8 cellular contexts compared by ENCODE assay signal in the genomic region with DNA sequence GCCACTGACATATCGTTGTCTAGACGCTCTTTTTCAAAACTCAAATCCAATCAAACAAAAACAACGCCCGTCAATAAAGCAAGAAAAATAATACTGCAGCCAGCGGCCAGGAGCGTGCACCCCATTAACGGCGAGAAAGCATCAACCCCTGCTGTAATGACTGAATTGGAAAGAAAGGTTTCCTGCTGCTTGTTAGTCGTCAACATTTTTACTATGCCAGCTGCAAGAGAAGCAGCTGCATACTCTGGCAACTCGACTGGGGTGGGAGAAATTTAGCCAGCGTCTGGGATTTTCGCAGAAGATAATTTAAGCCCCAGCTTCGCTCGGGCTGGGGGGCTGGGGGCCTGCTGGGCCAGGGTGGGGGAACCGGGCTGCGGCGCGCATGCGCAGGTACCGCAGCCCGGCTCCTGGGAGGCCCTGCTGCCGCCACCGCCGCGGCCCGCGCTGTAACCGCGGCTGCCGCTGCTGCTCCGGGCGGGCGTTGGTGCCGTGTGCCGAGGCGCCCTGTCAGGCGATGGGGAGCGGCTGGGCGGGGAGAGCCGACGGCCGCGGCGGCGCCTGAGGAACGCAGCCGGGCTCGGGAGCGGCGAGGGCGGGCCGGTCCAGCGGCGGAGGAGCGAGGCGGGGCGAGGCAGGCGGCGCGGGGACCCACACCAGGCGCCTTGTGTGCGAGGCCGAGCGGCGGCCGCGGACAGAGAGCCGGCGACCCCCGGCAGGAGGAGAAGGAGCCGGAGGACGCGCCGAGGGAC. TPM values are rescaled to one million over a fixed set of nuclear protein-coding genes. Genes with fewer than 3 reads are reported as not detected.
DNase-seq lines count a peak whose midpoint lies in the region; ATAC-seq and TF ChIP-seq lines count a peak whose summit lies in the region.

No MANE protein-coding gene starts in this region.

- H3K4me1 Mint-ChIP-seq in GM23338, result peaks cover 11% of the 10 kb centered on the region; the same call in 2 of the 3 replicates

- H3K4me2 ChIP-seq in GM23338, result peak overlapping the region; percentile 76

- H4K20me1 ChIP-seq in GM23338 (replicated peaks; ENCODE audit: insufficient read depth), result peaks cover 13% of the 10 kb centered on the region

- no peaks in the 10 kb centered on the region for H3K9me3 ChIP-seq in gastroesophageal sphincter

- peak overlapping the region; percentile 93 for H3K4me3 Mint-ChIP-seq in GM23338

- TF ChIP-seq CTCF in GM23338 (conservative IDR thresholded peaks at IDR 0.05; ENCODE audit: low read depth in 2 of 2) (no peak), gastroesophageal sphincter (IDR thresholded peaks at IDR 0.05) (peak in 1 of 4 experiments; percentile 2)

- no peaks in the 10 kb centered on the region for H3K9me2 ChIP-seq in GM23338 (ENCODE audit: insufficient read depth)

- peak; percentile 63 to 82 for TF ChIP-seq POLR2A in gastroesophageal sphincter (IDR thresholded peaks at IDR 0.05)

- H3K27ac ChIP-seq in GM23338 (ENCODE audit: low read depth), result no peak overlapping the region
- H3K27ac ChIP-seq in gastroesophageal sphincter, result peak overlapping the region; percentile 96 to 97 (median 96)

- ATAC-seq in GM23338 (peak; percentile 68), gastroesophageal sphincter (peak; percentile 87)

- DNase-seq in ELF-1 (ENCODE audit: low read depth, low spot score), result peak; percentile 54
- DNase-seq in GM23338 (ENCODE audit: low spot score), result peak; percentile 70
- DNase-seq in Kasumi-1 (lab: John Stamatoyannopoulos, UW), result peak; percentile 67 to 76
- peak; percentile 75 for DNase-seq in SHP77 treated with DMSO at 0.1 percent for 48 hours (lab: John Stamatoyannopoulos, UW)
- peak; percentile 27 to 64 (median 44) for DNase-seq in activated naive CD4-positive, alpha-beta T cell (lab: John Stamatoyannopoulos, UW)
- DNase-seq in nucleus accumbens (lab: John Stamatoyannopoulos, UW), result peak in 54 of 56 donors; percentile 4 to 87 (median 64)
- DNase-seq in superior temporal gyrus (ENCODE audit: extremely low spot score), result peak; percentile 78

- peak overlapping the region; percentile 26; the same call in 1 of the 2 replicates for H3K27ac Mint-ChIP-seq in GM23338

- TF ChIP-seq EP300 in gastroesophageal sphincter (IDR thresholded peaks at IDR 0.05), result no peak

- 0% methylated on average over 12 to 17 of the region's 74 CpGs for WGBS in gastroesophageal sphincter (ENCODE audit: low coverage in 1 of 2), 2 donors

- H2AFZ ChIP-seq in GM23338, result peak overlapping the region; percentile 91

- H3K27me3 Mint-ChIP-seq in GM23338 (ENCODE audit: insufficient read depth, low read depth, poor library complexity), result peaks cover 3% of the 10 kb centered on the region

- H3K27me3 ChIP-seq in GM23338 (ENCODE audit: insufficient read depth) (0 out of 2 replicates have a peak, but pooled peaks cover 6% of the 10 kb centered on the region), gastroesophageal sphincter (no peaks in the 10 kb centered on the region)

- H3K4me3 ChIP-seq in GM23338, result peak overlapping the region; percentile 58
- H3K4me3 ChIP-seq in gastroesophageal sphincter, result peak overlapping the region; percentile 79 to 82

- H3K4me1 ChIP-seq in GM23338 (ENCODE audit: insufficient read depth) (peaks cover 13% of the 10 kb centered on the region), gastroesophageal sphincter (peaks cover 0 to 42% (median 0%) of the 10 kb centered on the region in 3 donors)

- H3K36me3 ChIP-seq in GM23338 (ENCODE audit: insufficient read depth), result no peaks in the 10 kb centered on the region
- no peaks in the 10 kb centered on the region for H3K36me3 ChIP-seq in gastroesophageal sphincter

- H3K79me2 ChIP-seq in GM23338 (replicated peaks; ENCODE audit: insufficient read depth), result peaks cover 37% of the 10 kb centered on the region

- H3K9me3 Mint-ChIP-seq in GM23338, result no peaks in the 10 kb centered on the region; the same call in 2 of the 3 replicates

- no peaks in the 10 kb centered on the region for H3K36me3 Mint-ChIP-seq in GM23338 (ENCODE audit: low read depth)

- no peaks in the 10 kb centered on the region for H3F3A ChIP-seq in GM23338 (replicated peaks; ENCODE audit: low read depth)

TF ChIP-seq in GM23338, 12 proteins besides CTCF, POLR2A, EP300 and RAD21:
- TF ChIP-seq, protein P1, sequence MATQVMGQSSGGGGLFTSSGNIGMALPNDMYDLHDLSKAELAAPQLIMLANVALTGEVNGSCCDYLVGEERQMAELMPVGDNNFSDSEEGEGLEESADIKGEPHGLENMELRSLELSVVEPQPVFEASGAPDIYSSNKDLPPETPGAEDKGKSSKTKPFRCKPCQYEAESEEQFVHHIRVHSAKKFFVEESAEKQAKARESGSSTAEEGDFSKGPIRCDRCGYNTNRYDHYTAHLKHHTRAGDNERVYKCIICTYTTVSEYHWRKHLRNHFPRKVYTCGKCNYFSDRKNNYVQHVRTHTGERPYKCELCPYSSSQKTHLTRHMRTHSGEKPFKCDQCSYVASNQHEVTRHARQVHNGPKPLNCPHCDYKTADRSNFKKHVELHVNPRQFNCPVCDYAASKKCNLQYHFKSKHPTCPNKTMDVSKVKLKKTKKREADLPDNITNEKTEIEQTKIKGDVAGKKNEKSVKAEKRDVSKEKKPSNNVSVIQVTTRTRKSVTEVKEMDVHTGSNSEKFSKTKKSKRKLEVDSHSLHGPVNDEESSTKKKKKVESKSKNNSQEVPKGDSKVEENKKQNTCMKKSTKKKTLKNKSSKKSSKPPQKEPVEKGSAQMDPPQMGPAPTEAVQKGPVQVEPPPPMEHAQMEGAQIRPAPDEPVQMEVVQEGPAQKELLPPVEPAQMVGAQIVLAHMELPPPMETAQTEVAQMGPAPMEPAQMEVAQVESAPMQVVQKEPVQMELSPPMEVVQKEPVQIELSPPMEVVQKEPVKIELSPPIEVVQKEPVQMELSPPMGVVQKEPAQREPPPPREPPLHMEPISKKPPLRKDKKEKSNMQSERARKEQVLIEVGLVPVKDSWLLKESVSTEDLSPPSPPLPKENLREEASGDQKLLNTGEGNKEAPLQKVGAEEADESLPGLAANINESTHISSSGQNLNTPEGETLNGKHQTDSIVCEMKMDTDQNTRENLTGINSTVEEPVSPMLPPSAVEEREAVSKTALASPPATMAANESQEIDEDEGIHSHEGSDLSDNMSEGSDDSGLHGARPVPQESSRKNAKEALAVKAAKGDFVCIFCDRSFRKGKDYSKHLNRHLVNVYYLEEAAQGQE (IDR thresholded peaks at IDR 0.05; ENCODE audit: unreplicated experiment), result no peak
- TF ChIP-seq POLR2AphosphoS5 (IDR thresholded peaks at IDR 0.05; ENCODE audit: low read depth) (peak; percentile 50), ETS1 (IDR thresholded peaks at IDR 0.05) (no peak)

RNA-seq across cellular contexts. Expression of gene STXBP5, which starts 0.7 kb away (rescaled TPM):
- total RNA-seq in GM23338 (2014; rRNA removed; shearing (Covaris generic)), result 12.9 and 17.8 TPM in 2 replicates
- 3.0 and 3.9 TPM in 2 replicates for polyA plus RNA-seq in GM23338 (2016; fragmentation: Nextera tagmentation; extraction: Ambion mirVana)
- 10 to 100 TPM; 20.8 to 34.4 (median 23.1) TPM for total RNA-seq in gastroesophageal sphincter
